ENCODE assay signal across 10 cellular contexts in genomic region chr1:10378071-10378841, GRCh38. TPM values are rescaled to one million over a fixed set of nuclear protein-coding genes. Genes with fewer than 3 reads are reported as not detected.
DNase-seq lines count a peak whose midpoint lies in the region; ATAC-seq and TF ChIP-seq lines count a peak whose summit lies in the region.
"Had no signal": no experiment of that assay in that cellular context is flagged by ENCODE, and none has a peak within 500 bp of the region (broad histone marks: within the 10 kb centered on the region; RNA-seq: fewer than 3 reads in every experiment).

No MANE protein-coding gene starts in this region.

- H3K27me3 Mint-ChIP-seq in osteocyte (ENCODE audit: unreplicated experiment): no peaks in the 10 kb centered on the region
- H3K27me3 Mint-ChIP-seq in activated CD8-positive, alpha-beta T cell treated with anti-CD3 and anti-CD28 coated beads for 36 hours: no peaks in the 10 kb centered on the region

- peak overlapping the region; percentile 95 for H3K27ac Mint-ChIP-seq in osteocyte (ENCODE audit: unreplicated experiment)
- no peak overlapping the region for H3K27ac Mint-ChIP-seq in activated CD8-positive, alpha-beta T cell treated with anti-CD3 and anti-CD28 coated beads for 36 hours
- H3K27ac Mint-ChIP-seq: T-helper 1 cell treated with Interleukin-12 subunit alpha and Interleukin-12 subunit beta and Interleukin-4 antibody, amounts not matched to agents 30 μg/mL and 1 μg/mL, for 36 hours had no signal

- DNase-seq in EL: peak; percentile 62
- DNase-seq in RPMI7951 (ENCODE audit: low read depth): peak; percentile 7
- DNase-seq in fibroblast of mammary gland (ENCODE audit: low read depth): peak; percentile 95
- no peak for DNase-seq in osteocyte (ENCODE audit: extremely low spot score, unreplicated experiment)
- DNase-seq in HEK293T (ENCODE audit: extremely low spot score): no peak
- DNase-seq in activated CD8-positive, alpha-beta T cell treated with anti-CD3 and anti-CD28 coated beads for 36 hours: no peak
- DNase-seq in activated CD4-positive, alpha-beta T cell treated with anti-CD3 and anti-CD28 coated beads, Interleukin-2, amount 50 U/mL, for 1 hour: no peak

- ATAC-seq in activated CD8-positive, alpha-beta T cell treated with anti-CD3 and anti-CD28 coated beads for 36 hours: no peak
- ATAC-seq in GM21825 (IDR thresholded peaks at IDR 0.05; ENCODE audit: unreplicated experiment): no peak

- peaks cover 16% of the 10 kb centered on the region for H3K36me3 Mint-ChIP-seq in osteocyte (ENCODE audit: unreplicated experiment)
- H3K36me3 Mint-ChIP-seq in activated CD8-positive, alpha-beta T cell treated with anti-CD3 and anti-CD28 coated beads for 36 hours (ENCODE audit: low read depth): no peaks in the 10 kb centered on the region

- intact Hi-C loops in activated CD8-positive, alpha-beta T cell treated with anti-CD3 and anti-CD28 coated beads for 36 hours (cut with micrococcal nuclease): loop anchor here (10.0 kb wide), 1 partner anchor 47 kb away; no protein-coding TSS in a partner anchor

- TF ChIP-seq CTCF in fibroblast of mammary gland (conservative IDR thresholded peaks at IDR 0.05; ENCODE audit: control insufficient read depth, insufficient read depth, low read depth, low read length) (no peak), osteocyte (IDR thresholded peaks at IDR 0.05) (no peak)
- no peak for TF ChIP-seq CTCF in activated CD8-positive, alpha-beta T cell treated with anti-CD3 and anti-CD28 coated beads for 36 hours (IDR thresholded peaks at IDR 0.05)

- peaks cover 51% of the 10 kb centered on the region for H3K4me1 Mint-ChIP-seq in osteocyte (ENCODE audit: unreplicated experiment)
- no peaks in the 10 kb centered on the region for H3K4me1 Mint-ChIP-seq in activated CD8-positive, alpha-beta T cell treated with anti-CD3 and anti-CD28 coated beads for 36 hours (ENCODE audit: low read depth)

- no peaks in the 10 kb centered on the region for H3K9me3 Mint-ChIP-seq in osteocyte (ENCODE audit: unreplicated experiment)
- H3K9me3 Mint-ChIP-seq in activated CD8-positive, alpha-beta T cell treated with anti-CD3 and anti-CD28 coated beads for 36 hours: no peaks in the 10 kb centered on the region
- H3K9me3 Mint-ChIP-seq: T-helper 1 cell treated with Interleukin-12 subunit alpha and Interleukin-12 subunit beta and Interleukin-4 antibody, amounts not matched to agents 30 μg/mL and 1 μg/mL, for 36 hours had no signal

- CTCF ChIA-PET in HEK293T (lab: Yijun Ruan, JAX): interaction anchor here (0.6 to 2.1 kb wide), 2 partner anchors 48 to 51 kb away, joined by 3 to 10 read pairs; partner anchors contain the start of gene CENPS
- CTCF ChIA-PET in activated CD8-positive, alpha-beta T cell treated with anti-CD3 and anti-CD28 coated beads for 36 hours (lab: Charles Lee): interaction anchor here (0.8 to 2.3 kb wide), 6 partner anchors 10 to 116 kb away, joined by 3 to 10 read pairs (median 4); partner anchors contain the start of gene CENPS

- no peak overlapping the region for H3K4me3 ChIP-seq in fibroblast of mammary gland (ENCODE audit: control insufficient read depth, low read depth, low read length)
- H3K4me3 ChIP-seq: gastrocnemius medialis had no signal

- POLR2A ChIA-PET in HEK293T (lab: Yijun Ruan, JAX): no interaction called here
- POLR2A ChIA-PET in activated CD8-positive, alpha-beta T cell treated with anti-CD3 and anti-CD28 coated beads for 36 hours (lab: Charles Lee): interaction anchor here (0.6 to 0.7 kb wide), 2 partner anchors 549 to 1063 kb away, joined by 3 read pairs; no protein-coding TSS in a partner anchor

- no peak overlapping the region for H3K4me3 Mint-ChIP-seq in osteocyte (ENCODE audit: unreplicated experiment)
- H3K4me3 Mint-ChIP-seq in activated CD8-positive, alpha-beta T cell treated with anti-CD3 and anti-CD28 coated beads for 36 hours: no peak overlapping the region
- H3K4me3 Mint-ChIP-seq: T-helper 1 cell treated with Interleukin-12 subunit alpha and Interleukin-12 subunit beta and Interleukin-4 antibody, amounts not matched to agents 30 μg/mL and 1 μg/mL, for 36 hours had no signal

TF ChIP-seq in HEK293T, 16 proteins besides CTCF, POLR2A, EP300 and RAD21:
- TF ChIP-seq NFRKB (IDR thresholded peaks at IDR 0.05): no peak
- TF ChIP-seq PKNOX1 (IDR thresholded peaks at IDR 0.05): no peak
- TF ChIP-seq FOXA1 (IDR thresholded peaks at IDR 0.05): no peak
- TF ChIP-seq BHLHE40 (IDR thresholded peaks at IDR 0.05; ENCODE audit: borderline replicate concordance): no peak
- no peak for TF ChIP-seq HDGF (IDR thresholded peaks at IDR 0.05; ENCODE audit: borderline replicate concordance)
- TF ChIP-seq LEF1 (IDR thresholded peaks at IDR 0.05; ENCODE audit: borderline replicate concordance): no peak
- TF ChIP-seq SP1 (IDR thresholded peaks at IDR 0.05): no peak
- TF ChIP-seq TARDBP (IDR thresholded peaks at IDR 0.05): no peak
- TF ChIP-seq FOXM1 (IDR thresholded peaks at IDR 0.05; ENCODE audit: borderline replicate concordance): no peak
- TF ChIP-seq ZNF384 (IDR thresholded peaks at IDR 0.05): no peak
- TF ChIP-seq L3MBTL2 (conservative IDR thresholded peaks at IDR 0.05): no peak
- no peak for TF ChIP-seq SUZ12 (IDR thresholded peaks at IDR 0.05)
- no peak for TF ChIP-seq ARNT (IDR thresholded peaks at IDR 0.05)
- no peak for TF ChIP-seq CTBP1 (IDR thresholded peaks at IDR 0.05; ENCODE audit: borderline replicate concordance)
- no peak for TF ChIP-seq FOXK2 (IDR thresholded peaks at IDR 0.05)

RNA-seq across cellular contexts. Expression of gene PGD, which starts 20.6 kb away (rescaled TPM):
- total RNA-seq in RPMI7951 (2014; rRNA removed; shearing (Covaris generic)): 68.9 and 79.9 TPM in 2 replicates
- total RNA-seq in osteocyte: 197 and 199 TPM in 2 replicates
- 100 to 1,000 TPM; 126 to 130 TPM for total RNA-seq in activated CD8-positive, alpha-beta T cell treated with anti-CD3 and anti-CD28 coated beads for 36 hours

RNA-seq across cellular contexts. Expression of gene CENPS, which starts 52.0 kb away (rescaled TPM):
- total RNA-seq in RPMI7951 (2014; rRNA removed; shearing (Covaris generic)): 19.0 and 28.5 TPM in 2 replicates
- total RNA-seq in osteocyte: 12.0 and 14.1 TPM in 2 replicates
- total RNA-seq in activated CD8-positive, alpha-beta T cell treated with anti-CD3 and anti-CD28 coated beads for 36 hours: 10 to 100 TPM; 18.3 to 19.4 TPM

Comparison
In these comparisons a context has a peak if more than half of its experiments do, and no peak if none do; other contexts are left out.
1. DNase-seq: peak in EL (single experiment), RPMI7951 (single experiment) and fibroblast of mammary gland (single experiment); none in osteocyte (single experiment), HEK293T (single experiment), activated CD8-positive, alpha-beta T cell treated with anti-CD3 and anti-CD28 coated beads for 36 hours (single experiment) and activated CD4-positive, alpha-beta T cell treated with anti-CD3 and anti-CD28 coated beads, Interleukin-2, amount 50 U/mL, for 1 hour (single experiment).